Comparison of ENCODE assay signal across 14 cellular contexts in genomic region chr11:115874843-115875242, GRCh38.
DNase-seq lines count a peak whose midpoint lies in the region; ATAC-seq, FAIRE-seq and TF ChIP-seq lines count a peak whose summit lies in the region.
"Had no signal": no experiment of that assay in that cellular context is flagged by ENCODE, and none has a peak within 500 bp of the region (broad histone marks: within the 10 kb centered on the region; RNA-seq: fewer than 3 reads in every experiment).

No MANE protein-coding gene starts in this region.

- no peak for TF ChIP-seq POLR2A in HepG2 (IDR thresholded peaks at IDR 0.05; ENCODE audit: insufficient read depth in 1 of 2, low read depth in 2 of 2, low read length in 2 of 2)
- no peak for TF ChIP-seq POLR2A in lower leg skin (IDR thresholded peaks at IDR 0.05)

- H3K4me1 ChIP-seq in HepG2 (ENCODE audit: insufficient read depth, low read length), result no peaks in the 10 kb centered on the region

- no peaks in the 10 kb centered on the region for H3K9me3 ChIP-seq in HepG2 (ENCODE audit: low read length)

- H3K4me2 ChIP-seq in HepG2 (ENCODE audit: low read depth, low read length), result no peak overlapping the region
- H3K4me2 ChIP-seq: hepatocyte had no signal

- no peak overlapping the region for H3K4me3 Mint-ChIP-seq in activated CD4-positive, alpha-beta memory T cell treated with anti-CD3 and anti-CD28 coated beads for 36 hours
- H3K4me3 Mint-ChIP-seq: T-helper 1 cell treated with Interleukin-12 subunit alpha and Interleukin-12 subunit beta and Interleukin-4 antibody, amounts not matched to agents 30 μg/mL and 1 μg/mL, for 36 hours had no signal

- no peaks in the 10 kb centered on the region for H3K36me3 ChIP-seq in HepG2 (replicated peaks in 1 of 2; ENCODE audit: control insufficient read depth in 1 of 2, insufficient read depth in 2 of 2, low read length in 2 of 2)

- H3K4me1 Mint-ChIP-seq in activated CD4-positive, alpha-beta memory T cell treated with anti-CD3 and anti-CD28 coated beads for 36 hours (ENCODE audit: low read depth), result no peaks in the 10 kb centered on the region

- H4K20me1 ChIP-seq in HepG2 (ENCODE audit: insufficient read depth, low read length), result no peaks in the 10 kb centered on the region

- CTCF ChIA-PET in GM10248 (lab: Yijun Ruan, JAX) (interaction anchor here (0.9 to 2.4 kb wide), 3 partner anchors 10 to 35 kb away, joined by 3 to 10 read pairs (median 3); no protein-coding TSS in a partner anchor), HepG2 (lab: Yijun Ruan, JAX; ENCODE audit: low intra/inter-chr PET ratio, low total read pairs) (no interaction called here)
- CTCF ChIA-PET in activated CD4-positive, alpha-beta memory T cell treated with anti-CD3 and anti-CD28 coated beads for 36 hours (lab: Charles Lee), result no interaction called here

- in situ Hi-C loops in HepG2 (cut with HindIII; ENCODE audit: extremely low pct_ligation_motif_present, low pct_unique_long_range_greater_than_20kb), result no loop called here

- no peak overlapping the region for H3K9ac ChIP-seq in HepG2 (ENCODE audit: insufficient read depth, low read depth, low read length)

- intact Hi-C loops in HepG2 (cut with micrococcal nuclease; ENCODE audit: unreplicated experiment), result no loop called here
- intact Hi-C loops in activated CD4-positive, alpha-beta memory T cell treated with anti-CD3 and anti-CD28 coated beads for 36 hours (cut with micrococcal nuclease), result no loop called here
- intact Hi-C loops in lower leg skin (cut with DNase I; ENCODE audit: low total_unique reads), result no loop called here

- no peaks in the 10 kb centered on the region for H3K36me3 Mint-ChIP-seq in activated CD4-positive, alpha-beta memory T cell treated with anti-CD3 and anti-CD28 coated beads for 36 hours

- H3K27me3 ChIP-seq in HepG2 (ENCODE audit: control insufficient read depth in 1 of 2, insufficient read depth in 2 of 2, low read length in 2 of 2), result no peaks in the 10 kb centered on the region

- no peak overlapping the region for H3K4me3 ChIP-seq in HepG2 (replicated peaks in 1 of 3; ENCODE audit: insufficient read depth in 1 of 3, low read depth in 2 of 3, low read length in 3 of 3)
- no peak overlapping the region for H3K4me3 ChIP-seq in lower leg skin (ENCODE audit: low read depth, poor library complexity, severe bottlenecking)
- H3K4me3 ChIP-seq: hepatocyte had no signal

- H3K79me2 ChIP-seq in HepG2 (ENCODE audit: insufficient read depth, low read length), result no peaks in the 10 kb centered on the region
- H3K79me2 ChIP-seq: hepatocyte had no signal

- peak; percentile 83 for ATAC-seq in GM19035 (IDR thresholded peaks at IDR 0.05; ENCODE audit: unreplicated experiment)
- ATAC-seq in HG02610 (IDR thresholded peaks at IDR 0.05; ENCODE audit: unreplicated experiment), result peak; percentile 77
- peak; percentile 78 for ATAC-seq in HG03378 (IDR thresholded peaks at IDR 0.05; ENCODE audit: unreplicated experiment)
- ATAC-seq in HepG2, result no peak

- H2AFZ ChIP-seq in HepG2 (ENCODE audit: low read length), result no peak overlapping the region
- H2AFZ ChIP-seq: hepatocyte had no signal

- POLR2A ChIA-PET in GM10248 (lab: Yijun Ruan, JAX) (no interaction called here), HepG2 (lab: Yijun Ruan, JAX) (no interaction called here)
- POLR2A ChIA-PET in activated CD4-positive, alpha-beta memory T cell treated with anti-CD3 and anti-CD28 coated beads for 36 hours (lab: Charles Lee), result interaction anchor here (0.5 kb wide), 1 partner anchor 205 kb away, joined by 3 read pairs; no protein-coding TSS in a partner anchor

- no TSS peak for BruUV-seq in HepG2 (replicated peaks; lab: Mats Ljungman, UMichigan)

- DNase-seq in GM10248 (ENCODE audit: extremely low spot score) (peak; percentile 18), HepG2 (ENCODE audit: low spot score) (no peak), lower leg skin (ENCODE audit: low spot score in 2 of 2) (no peak), germinal center (ENCODE audit: low spot score) (no peak)
- DNase-seq in activated CD4-positive, alpha-beta memory T cell treated with anti-CD3 and anti-CD28 coated beads for 36 hours, result no peak
- DNase-seq: anterior cingulate cortex; effector CD8-positive, alpha-beta T cell; occipital lobe; stimulated activated naive CD4-positive, alpha-beta T cell treated with Interleukin-2 at 50 U/mL for 16 hours had no signal

- TF ChIP-seq EP300 in HepG2 (IDR thresholded peaks at IDR 0.05; ENCODE audit: low read depth in 2 of 2, low read length in 2 of 2), result no peak
- no peak for TF ChIP-seq EP300 in HepG2 (CRISPR knock-in tag; IDR thresholded peaks at IDR 0.05; ENCODE audit: borderline replicate concordance)

- TF ChIP-seq RAD21 in HepG2 (CRISPR knock-in tag; IDR thresholded peaks at IDR 0.05), result no peak

- H3K27ac ChIP-seq in HepG2 (ENCODE audit: extremely low read length, insufficient read depth, low read length), result no peak overlapping the region
- H3K27ac ChIP-seq: hepatocyte had no signal

- H3K27ac Mint-ChIP-seq in activated CD4-positive, alpha-beta memory T cell treated with anti-CD3 and anti-CD28 coated beads for 36 hours, result no peak overlapping the region
- H3K27ac Mint-ChIP-seq: T-helper 1 cell treated with Interleukin-12 subunit alpha and Interleukin-12 subunit beta and Interleukin-4 antibody, amounts not matched to agents 30 μg/mL and 1 μg/mL, for 36 hours had no signal

- H3K9me3 Mint-ChIP-seq in activated CD4-positive, alpha-beta memory T cell treated with anti-CD3 and anti-CD28 coated beads for 36 hours, result no peaks in the 10 kb centered on the region
- H3K9me3 Mint-ChIP-seq: T-helper 1 cell treated with Interleukin-12 subunit alpha and Interleukin-12 subunit beta and Interleukin-4 antibody, amounts not matched to agents 30 μg/mL and 1 μg/mL, for 36 hours had no signal

- 54% methylated on average over 4 of the region's 4 CpGs for WGBS in HepG2 (ENCODE audit: low lambda C conversion rate)
- WGBS in lower leg skin, 2 donors, result 86 to 88% methylated on average over 4 of the region's 4 CpGs

- peaks cover 2% of the 10 kb centered on the region for H3K27me3 Mint-ChIP-seq in activated CD4-positive, alpha-beta memory T cell treated with anti-CD3 and anti-CD28 coated beads for 36 hours

- FAIRE-seq in HepG2 (lab: Jason Lieb, UNC), result no peak

- TF ChIP-seq CTCF in GM10248 (IDR thresholded peaks at IDR 0.05; ENCODE audit: control extremely low read depth, extremely low read depth, low read depth, missing control alignments) (no peak), HepG2 (CRISPR knock-in tag; IDR thresholded peaks at IDR 0.05) (no peak), lower leg skin (IDR thresholded peaks at IDR 0.05) (no peak)

TF ChIP-seq in HepG2, 621 proteins besides CTCF, POLR2A, EP300 and RAD21:
- TF ChIP-seq HNRNPH1 (optimal IDR thresholded peaks at IDR 0.05; ENCODE audit: low read depth, low read length) (no peak), HOXA7 (CRISPR knock-in tag; IDR thresholded peaks at IDR 0.05) (no peak), TARDBP (CRISPR knock-in tag; IDR thresholded peaks at IDR 0.05) (no peak), ZNF230 (CRISPR knock-in tag; IDR thresholded peaks at IDR 0.05) (no peak), NFE2 (CRISPR knock-in tag; IDR thresholded peaks at IDR 0.05) (no peak), TRIM24 (CRISPR knock-in tag; IDR thresholded peaks at IDR 0.05) (no peak), PAF1 (CRISPR knock-in tag; IDR thresholded peaks at IDR 0.05) (no peak), SMARCE1 (IDR thresholded peaks at IDR 0.05; ENCODE audit: borderline replicate concordance) (no peak)
